Comparison of ENCODE assay signal across 21 cellular contexts in genomic region chr1:14658642-14659041, GRCh38.
DNase-seq lines count a peak whose midpoint lies in the region; ATAC-seq, FAIRE-seq and TF ChIP-seq lines count a peak whose summit lies in the region.
"Had no signal": no experiment of that assay in that cellular context is flagged by ENCODE, and none has a peak within 500 bp of the region (broad histone marks: within the 10 kb centered on the region; RNA-seq: fewer than 3 reads in every experiment).

No MANE protein-coding gene starts in this region.

- no peaks in the 10 kb centered on the region for H4K20me1 ChIP-seq in PC-3 (ENCODE audit: low read length)

- no peaks in the 10 kb centered on the region for H3K9me2 ChIP-seq in PC-3 (replicated peaks; ENCODE audit: low read length)

- no peaks in the 10 kb centered on the region for H3K36me3 Mint-ChIP-seq in endodermal cell (ENCODE audit: low read depth)
- H3K36me3 Mint-ChIP-seq: CD4-positive, CD25-positive, alpha-beta regulatory T cell; CD8-positive, alpha-beta memory T cell had no signal

- H3K4me1 ChIP-seq in PC-3 (ENCODE audit: insufficient read depth, low read length) (peaks cover 20% of the 10 kb centered on the region), endodermal cell (ENCODE audit: control insufficient read depth, insufficient read depth, low read length) (peaks cover 23% of the 10 kb centered on the region)
- H3K4me1 ChIP-seq: BE2C had no signal

- 66 to 84% methylated on average over 5 to 6 of the region's 6 CpGs for WGBS in endodermal cell (ENCODE audit: insufficient coverage in 1 of 2, insufficient read length in 1 of 2), 2 experiments

- no peak overlapping the region for H3K9ac ChIP-seq in PC-3 (ENCODE audit: low read length)
- H3K9ac ChIP-seq in endodermal cell (ENCODE audit: extremely low read depth, low read length, poor library complexity, severe bottlenecking), result no peak overlapping the region
- H3K9ac ChIP-seq: KMS-11 had no signal

- H3K36me3 ChIP-seq in PC-3 (ENCODE audit: low read depth, low read length) (no peaks in the 10 kb centered on the region), endodermal cell (ENCODE audit: control insufficient read depth, insufficient read depth, low read length) (no peaks in the 10 kb centered on the region)
- H3K36me3 ChIP-seq: BE2C, HAP-1 had no signal

- no peak overlapping the region for H2AFZ ChIP-seq in PC-3 (ENCODE audit: low read length)

- intact Hi-C loops in PC-3 (cut with micrococcal nuclease), result no loop called here

- POLR2A ChIA-PET in PC-3 (lab: Charles Lee; ENCODE audit: unreplicated experiment), result no interaction called here

- no peak for TF ChIP-seq CTCF in PC-3 (conservative IDR thresholded peaks at IDR 0.05; ENCODE audit: low read depth, low read length)
- no peak for TF ChIP-seq CTCF in endodermal cell (conservative IDR thresholded peaks at IDR 0.05)

- H3F3A ChIP-seq in PC-3 (ENCODE audit: low read length, unreplicated experiment), result no peaks in the 10 kb centered on the region

- no peaks in the 10 kb centered on the region for H3K79me2 ChIP-seq in PC-3 (ENCODE audit: low read length)

- peaks cover 4% of the 10 kb centered on the region for H3K9me3 Mint-ChIP-seq in endodermal cell
- H3K9me3 Mint-ChIP-seq: CD8-positive, alpha-beta memory T cell had no signal

- H3K27me3 ChIP-seq in PC-3 (ENCODE audit: low read length) (no peaks in the 10 kb centered on the region), endodermal cell (ENCODE audit: control insufficient read depth, insufficient read depth, low read length, poor library complexity, severe bottlenecking) (no peaks in the 10 kb centered on the region)
- H3K27me3 ChIP-seq: BE2C had no signal

- H3K9me3 ChIP-seq in PC-3 (ENCODE audit: low read length), result no peaks in the 10 kb centered on the region
- no peaks in the 10 kb centered on the region for H3K9me3 ChIP-seq in endodermal cell (ENCODE audit: control insufficient read depth, low read length)
- H3K9me3 ChIP-seq: BE2C, HAP-1 had no signal

- CTCF ChIA-PET in PC-3 (lab: Charles Lee), result no interaction called here

- FAIRE-seq in frontal cortex (lab: Jason Lieb, UNC), result no peak
- FAIRE-seq: A204.1 had no signal

- peak; percentile 14 for DNase-seq in ELF-1 (ENCODE audit: low read depth, low spot score)
- peak; percentile 60 for DNase-seq in PC-3
- no peak for DNase-seq in endodermal cell
- peak; percentile 15 for DNase-seq in left kidney (ENCODE audit: low read depth, low spot score)
- no peak for DNase-seq in frontal cortex (ENCODE audit: low spot score in 2 of 2)
- DNase-seq: ACHN; BE2C; C1 segment of cervical spinal cord; CD4-positive, CD25-positive, alpha-beta regulatory T cell; CD8-positive, alpha-beta memory T cell; COR-L47; DMS 273 treated with DMSO at 0.1 percent for 48 hours; GF-D8; GOT3 had no signal

- H3K4me3 Mint-ChIP-seq in endodermal cell, result no peak overlapping the region
- H3K4me3 Mint-ChIP-seq: CD4-positive, CD25-positive, alpha-beta regulatory T cell; CD8-positive, alpha-beta memory T cell had no signal

- H3K4me3 ChIP-seq in PC-3 (ENCODE audit: low read length) (no peak overlapping the region), endodermal cell (ENCODE audit: low read length) (no peak overlapping the region)
- H3K4me3 ChIP-seq: HAP-1 had no signal

- H3K4me2 ChIP-seq in PC-3 (ENCODE audit: low read length), result no peak overlapping the region
- H3K4me2 ChIP-seq: KMS-11 had no signal

- H3K27ac ChIP-seq in PC-3 (ENCODE audit: low read length) (no peak overlapping the region), endodermal cell (ENCODE audit: low read depth, low read length) (no peak overlapping the region)
- H3K27ac ChIP-seq: HL-60, KMS-11 had no signal

- no peaks in the 10 kb centered on the region for H3K27me3 Mint-ChIP-seq in endodermal cell (ENCODE audit: insufficient read depth)
- H3K27me3 Mint-ChIP-seq: CD4-positive, CD25-positive, alpha-beta regulatory T cell had no signal

- H3K4me1 Mint-ChIP-seq in endodermal cell, result peaks cover 41% of the 10 kb centered on the region
- H3K4me1 Mint-ChIP-seq: CD4-positive, CD25-positive, alpha-beta regulatory T cell; CD8-positive, alpha-beta memory T cell had no signal

- BruUV-seq in PC-3 (replicated peaks; lab: Mats Ljungman, UMichigan), result no TSS peak

- ATAC-seq in PC-3, result peak; percentile 85
- no peak for ATAC-seq in GM21619 (IDR thresholded peaks at IDR 0.05; ENCODE audit: unreplicated experiment)
- no peak for ATAC-seq in GM21737 (IDR thresholded peaks at IDR 0.05; ENCODE audit: unreplicated experiment)
- no peak for ATAC-seq in HG03108 (IDR thresholded peaks at IDR 0.05; ENCODE audit: unreplicated experiment)

- peak overlapping the region; percentile 33 for H3K27ac Mint-ChIP-seq in endodermal cell
- H3K27ac Mint-ChIP-seq: CD4-positive, CD25-positive, alpha-beta regulatory T cell; CD8-positive, alpha-beta memory T cell had no signal

Comparison
In these comparisons a context has a peak if more than half of its experiments do, and no peak if none do; other contexts are left out.
1. DNase-seq: peak in ELF-1 (single experiment), PC-3 (single experiment) and left kidney (single experiment); none in endodermal cell (single experiment) and frontal cortex (0 of 2).